10 cellular contexts compared by ENCODE assay signal in genomic region chr22:27799334-27800249, GRCh38. TPM values are rescaled to one million over a fixed set of nuclear protein-coding genes. Genes with fewer than 3 reads are reported as not detected.
DNase-seq lines count a peak whose midpoint lies in the region; ATAC-seq and TF ChIP-seq lines count a peak whose summit lies in the region.
"Had no signal": no experiment of that assay in that cellular context is flagged by ENCODE, and none has a peak within 500 bp of the region (broad histone marks: within the 10 kb centered on the region; RNA-seq: fewer than 3 reads in every experiment).

No MANE protein-coding gene starts in this region.

- ATAC-seq in right cardiac atrium = peak; percentile 10 to 15
- no peak for ATAC-seq in sciatic nerve
- no peak for ATAC-seq in HG03354 (IDR thresholded peaks at IDR 0.05; ENCODE audit: poor library complexity, severe bottlenecking, unreplicated experiment)
- ATAC-seq in HG03045 (IDR thresholded peaks at IDR 0.05; ENCODE audit: unreplicated experiment) = no peak

- H3K9me3 ChIP-seq in ascending aorta = no peaks in the 10 kb centered on the region
- H3K9me3 ChIP-seq in right cardiac atrium (ENCODE audit: control insufficient read depth, low read length) = no peaks in the 10 kb centered on the region

- H3K27ac ChIP-seq in ascending aorta (peak overlapping the region; percentile 92 to 96), right cardiac atrium (ENCODE audit: low read length) (no peak overlapping the region)

- no peak for TF ChIP-seq CTCF in ascending aorta (IDR thresholded peaks at IDR 0.05)

- peak overlapping the region; percentile 77 to 79 for H3K4me3 ChIP-seq in ascending aorta
- H3K4me3 ChIP-seq in right cardiac atrium (ENCODE audit: low read length) = peak overlapping the region; percentile 81

- H3K27me3 ChIP-seq in ascending aorta (no peaks in the 10 kb centered on the region), right cardiac atrium (ENCODE audit: control insufficient read depth, insufficient read depth) (no peaks in the 10 kb centered on the region)

- H3K36me3 ChIP-seq in ascending aorta = peaks cover 0 to 4% of the 10 kb centered on the region in 2 donors

- intact Hi-C loops in ascending aorta (cut with DNase I) (loop anchor here (2.0 to 10.0 kb wide), 5 partner anchors 197 to 1043 kb away; no protein-coding TSS in a partner anchor), right cardiac atrium (cut with DNase I) (loop anchor here (5.0 to 10.0 kb wide), 7 partner anchors 125 to 1045 kb away; no protein-coding TSS in a partner anchor), sciatic nerve (cut with DNase I) (loop anchor here (5.0 to 10.0 kb wide), 2 partner anchors 195 to 397 kb away; no protein-coding TSS in a partner anchor)

- peaks cover 2 to 31% of the 10 kb centered on the region in 2 donors for H3K4me1 ChIP-seq in ascending aorta
- peaks cover 5% of the 10 kb centered on the region for H3K4me1 ChIP-seq in right cardiac atrium (ENCODE audit: control insufficient read depth, insufficient read depth, low read length)

- 18% methylated on average over 71 of the region's 71 CpGs for whole genome bisulfite sequencing in right cardiac atrium

- in situ Hi-C loops in Caki2 (cut with HindIII; ENCODE audit: low pct_unique_long_range_greater_than_20kb, low sequenced_read_pairs) = no loop called here

- peak; percentile 29 for DNase-seq in Caki2 (ENCODE audit: low read depth)
- DNase-seq in ascending aorta (ENCODE audit: low spot score in 2 of 2) = peak in 1 of 2 donors; percentile 70
- peak; percentile 55 to 80 (median 77) for DNase-seq in right cardiac atrium
- DNase-seq in sciatic nerve (ENCODE audit: low spot score) = peak; percentile 66
- no peak for DNase-seq in SIG-M5 (lab: John Stamatoyannopoulos, UW)
- DNase-seq in activated T-cell treated with anti-CD3 and anti-CD28 coated beads for 4 hours = no peak
- DNase-seq: activated B cell treated with CpG ODN at 0.5 μM for 24 hours, NCI-H1417 treated with DMSO at 0.1 percent for 48 hours had no signal

RNA-seq across cellular contexts. Expression of gene MN1, which starts 2.0 kb away (rescaled TPM):
- 3.1 and 5.2 TPM in 2 replicates for total RNA-seq in Caki2 (2014; rRNA removed; shearing (Covaris generic); ENCODE audit: low replicate concordance)
- total RNA-seq in ascending aorta (23.0 TPM), right cardiac atrium (10 to 100 TPM in 3 of 4 donors, 1 to 10 TPM in 1; 9.6 to 12.2 (median 10.1) TPM), sciatic nerve (10.4 TPM)
- 3.8 TPM for polyA plus RNA-seq in right cardiac atrium

Comparison
In these comparisons a context has a peak if more than half of its experiments do, and no peak if none do; other contexts are left out.
1. DNase-seq: peak in Caki2 (single experiment), right cardiac atrium (3 of 3) and sciatic nerve (single experiment); none in SIG-M5 (single experiment) and activated T-cell treated with anti-CD3 and anti-CD28 coated beads for 4 hours (single experiment).
2. ATAC-seq: peak in right cardiac atrium (2 of 2); none in sciatic nerve (single experiment), HG03354 (single experiment) and HG03045 (single experiment).